9 cellular contexts compared by ENCODE assay signal in genomic region chr3:153621988-153622387, GRCh38.
A peak's percentile ranks its signal among the peaks of the same experiment; 100 is the strongest.
DNase-seq lines count a peak whose midpoint lies in the region; ATAC-seq and TF ChIP-seq lines count a peak whose summit lies in the region.
"Had no signal": no experiment of that assay in that cellular context is flagged by ENCODE, and none has a peak within 500 bp of the region (broad histone marks: within the 10 kb centered on the region; RNA-seq: fewer than 3 reads in every experiment).

No MANE protein-coding gene starts in this region.

- H3K27me3 ChIP-seq in OCI-LY3 (ENCODE audit: low read depth, low read length) (no peaks in the 10 kb centered on the region), osteoblast (ENCODE audit: insufficient read depth, low read length) (no peaks in the 10 kb centered on the region)

- H3K27ac ChIP-seq in OCI-LY3 (ENCODE audit: low read length) (peak overlapping the region; percentile 31), osteoblast (ENCODE audit: low read depth, low read length) (no peak overlapping the region)

- peaks cover 6% of the 10 kb centered on the region; the same call in 1 of the 2 replicates for H3K9me3 ChIP-seq in OCI-LY3 (ENCODE audit: insufficient read depth, low read length)
- H3K9me3 ChIP-seq in osteoblast (ENCODE audit: low read depth, low read length): no peaks in the 10 kb centered on the region

- H3K27me3 Mint-ChIP-seq in activated CD8-positive, alpha-beta memory T cell treated with anti-CD3 and anti-CD28 coated beads, Interleukin-2, amount 10 ng/mL, durations not matched to agents 7 days and 5 days: no peaks in the 10 kb centered on the region

- TF ChIP-seq CTCF in OCI-LY3 (IDR thresholded peaks at IDR 0.05; ENCODE audit: low read depth, low read length) (no peak), osteoblast (IDR thresholded peaks at IDR 0.05; ENCODE audit: extremely low read depth, low read depth, low read length) (no peak)

- H3K4me2 ChIP-seq in OCI-LY3 (ENCODE audit: low read length): peak overlapping the region; percentile 60
- no peak overlapping the region for H3K4me2 ChIP-seq in osteoblast (ENCODE audit: insufficient read depth, low read length)

- peaks cover 32% of the 10 kb centered on the region for H3K36me3 Mint-ChIP-seq in activated CD8-positive, alpha-beta memory T cell treated with anti-CD3 and anti-CD28 coated beads, Interleukin-2, amount 10 ng/mL, durations not matched to agents 7 days and 5 days

- H3K27ac Mint-ChIP-seq in activated CD8-positive, alpha-beta memory T cell treated with anti-CD3 and anti-CD28 coated beads, Interleukin-2, amount 10 ng/mL, durations not matched to agents 7 days and 5 days: peak overlapping the region; percentile 97

- peak; percentile 86 for ATAC-seq in activated CD8-positive, alpha-beta memory T cell treated with anti-CD3 and anti-CD28 coated beads, Interleukin-2, amount 10 ng/mL, durations not matched to agents 7 days and 5 days
- ATAC-seq in HG02759 (IDR thresholded peaks at IDR 0.05; ENCODE audit: unreplicated experiment): peak; percentile 97

- H3K9ac ChIP-seq in OCI-LY3 (ENCODE audit: low read length): no peak overlapping the region

- H3K4me3 ChIP-seq in OCI-LY3 (ENCODE audit: low read length): no peak overlapping the region
- H3K4me3 ChIP-seq in osteoblast (ENCODE audit: insufficient read depth, low read length): no peak overlapping the region

- DNase-seq in activated CD8-positive, alpha-beta memory T cell treated with anti-CD3 and anti-CD28 coated beads, Interleukin-2, amount 10 ng/mL, durations not matched to agents 7 days and 5 days: peak; percentile 43
- no peak for DNase-seq in activated CD8-positive, alpha-beta memory T cell treated with anti-CD3 and anti-CD28 coated beads, Interleukin-2, amount 50 U/mL, for 4 hours
- DNase-seq in osteoblast (ENCODE audit: insufficient read length, low spot score, missing footprints) (no peak), NCI-H1436 treated with DMSO at 0.1 percent for 48 hours (lab: John Stamatoyannopoulos, UW) (no peak), NCI-H2171 (lab: John Stamatoyannopoulos, UW) (no peak), germinal center (ENCODE audit: low spot score) (no peak)
- DNase-seq: foreskin melanocyte had no signal

- H3K4me1 ChIP-seq in OCI-LY3 (ENCODE audit: low read length) (peaks cover 41% of the 10 kb centered on the region), osteoblast (ENCODE audit: insufficient read depth, low read length) (no peaks in the 10 kb centered on the region)

- H4K20me1 ChIP-seq in OCI-LY3 (ENCODE audit: insufficient read depth, low read length): no peaks in the 10 kb centered on the region
- no peaks in the 10 kb centered on the region for H4K20me1 ChIP-seq in osteoblast (ENCODE audit: insufficient read depth, low read length)

- peaks cover 54% of the 10 kb centered on the region for H3K4me1 Mint-ChIP-seq in activated CD8-positive, alpha-beta memory T cell treated with anti-CD3 and anti-CD28 coated beads, Interleukin-2, amount 10 ng/mL, durations not matched to agents 7 days and 5 days

- H3K79me2 ChIP-seq in OCI-LY3 (ENCODE audit: low read length): no peaks in the 10 kb centered on the region
- H3K79me2 ChIP-seq in osteoblast (ENCODE audit: insufficient read depth, low read length): no peaks in the 10 kb centered on the region

- CTCF ChIA-PET in activated CD8-positive, alpha-beta memory T cell treated with anti-CD3 and anti-CD28 coated beads, Interleukin-2, amount 10 ng/mL, durations not matched to agents 7 days and 5 days (lab: Charles Lee): interaction anchor here (0.6 to 1.5 kb wide), 4 partner anchors 9 to 38 kb away, joined by 3 to 5 read pairs (median 4); no protein-coding TSS in a partner anchor

- no peaks in the 10 kb centered on the region for H3K36me3 ChIP-seq in OCI-LY3 (replicated peaks; ENCODE audit: low read depth, low read length)
- H3K36me3 ChIP-seq in osteoblast (ENCODE audit: insufficient read depth, low read length): no peaks in the 10 kb centered on the region

- H3K9me3 Mint-ChIP-seq in activated CD8-positive, alpha-beta memory T cell treated with anti-CD3 and anti-CD28 coated beads, Interleukin-2, amount 10 ng/mL, durations not matched to agents 7 days and 5 days (ENCODE audit: low read depth): peaks cover 8% of the 10 kb centered on the region

- H3K4me3 Mint-ChIP-seq in activated CD8-positive, alpha-beta memory T cell treated with anti-CD3 and anti-CD28 coated beads, Interleukin-2, amount 10 ng/mL, durations not matched to agents 7 days and 5 days: peak overlapping the region; percentile 39

- no peak overlapping the region for H2AFZ ChIP-seq in OCI-LY3 (ENCODE audit: low read depth, low read length)
- peak overlapping the region; percentile 30 for H2AFZ ChIP-seq in osteoblast (ENCODE audit: low read length)
